8 cellular contexts compared by ENCODE assay signal in genomic region chr21:6374232-6374631, GRCh38.
DNase-seq lines count a peak whose midpoint lies in the region; ATAC-seq and TF ChIP-seq lines count a peak whose summit lies in the region.
"Not testable (repeated sequence)": the region's sequence is repeated elsewhere in the genome, so short reads cannot be mapped to it uniquely, and the experiment has no call there.

No MANE protein-coding gene starts in this region.

- DNase-seq in BE2C (peak; percentile 12), HFFc6 (peak; percentile 8), WERI-Rb-1 (peak; percentile 11), dorsolateral prefrontal cortex (peak; percentile 9 to 68 (median 36)), hepatocyte (ENCODE audit: low spot score) (peak; percentile 5), naive B cell (peak; percentile 12)
- peak; percentile 26 for DNase-seq in activated naive CD4-positive, alpha-beta T cell treated with Interleukin-2 at 50 U/mL for 16 hours
- peak; percentile 3 for DNase-seq in stimulated activated CD4-positive, alpha-beta T cell treated with anti-CD3 and anti-CD28 coated beads, Interleukin-15, amount 100 ng/mL, for 24 hours

- peak overlapping the region; percentile 75 for H2AFZ ChIP-seq in hepatocyte

- not testable (repeated sequence) for H3K4me3 Mint-ChIP-seq in HFFc6, naive B cell

- H4K20me1 ChIP-seq in hepatocyte (ENCODE audit: insufficient read depth, poor library complexity, severe bottlenecking), result not testable (repeated sequence)

- H3K4me1 Mint-ChIP-seq in HFFc6 (ENCODE audit: low read depth); naive B cell: not testable (repeated sequence)

- ATAC-seq in naive B cell (ENCODE audit: low read depth in 2 of 2), result not testable (repeated sequence)

- H3K9me2 ChIP-seq in hepatocyte (replicated peaks; ENCODE audit: insufficient read depth), result not testable (repeated sequence)

- H3K27me3 ChIP-seq in BE2C; WERI-Rb-1 (ENCODE audit: insufficient read depth, low read depth, severe bottlenecking); dorsolateral prefrontal cortex; hepatocyte: not testable (repeated sequence)

- 30% methylated on average over 12 of the region's 12 CpGs for WGBS in hepatocyte (ENCODE audit: low lambda C conversion rate, missing lambda C conversion rate)

- intact Hi-C loops in dorsolateral prefrontal cortex (cut with DNase I), result not testable (repeated sequence)

- H3K4me1 ChIP-seq in BE2C; hepatocyte (ENCODE audit: insufficient read depth): not testable (repeated sequence)

- H3K36me3 ChIP-seq in BE2C; WERI-Rb-1; hepatocyte (replicated peaks; ENCODE audit: insufficient read depth, low read depth): not testable (repeated sequence)

- H3K9me3 Mint-ChIP-seq in HFFc6, naive B cell: not testable (repeated sequence)

- H3K27ac Mint-ChIP-seq in HFFc6, naive B cell: not testable (repeated sequence)

- not testable (repeated sequence) for H3K4me3 ChIP-seq in BE2C (ENCODE audit: low read depth, low read length); WERI-Rb-1 (ENCODE audit: low read depth, low read length); hepatocyte
- peak overlapping the region in 6 of 59 donors; percentile 1 to 40 (median 18) for H3K4me3 ChIP-seq in dorsolateral prefrontal cortex

- peak overlapping the region; percentile 65 for H3K4me2 ChIP-seq in hepatocyte

- H3K9me3 ChIP-seq in BE2C; WERI-Rb-1 (ENCODE audit: severe bottlenecking); hepatocyte (ENCODE audit: low read depth): not testable (repeated sequence)

- not testable (repeated sequence) for H3K27ac ChIP-seq in WERI-Rb-1, hepatocyte
- peak overlapping the region in 2 of 59 donors; percentile 1 to 75 for H3K27ac ChIP-seq in dorsolateral prefrontal cortex

- peak; percentile 12; the same call in 1 of the 2 replicates for TF ChIP-seq CTCF in BE2C (IDR thresholded peaks at IDR 0.05; ENCODE audit: low read depth, low read length)
- peak; percentile 56 for TF ChIP-seq CTCF in HFFc6 (IDR thresholded peaks at IDR 0.05)
- 0 out of 2 replicates have a peak, but pooled peaks have one; percentile 1 for TF ChIP-seq CTCF in WERI-Rb-1 (IDR thresholded peaks at IDR 0.05; ENCODE audit: low read depth, low read length)
- peak in 19 of 56 donors; percentile 11 to 39 (median 19) for TF ChIP-seq CTCF in dorsolateral prefrontal cortex (IDR thresholded peaks at IDR 0.05 in 54 of 56, conservative IDR thresholded peaks at IDR 0.05 in 2 of 56; ENCODE audit: low read depth in 1 of 56, partially characterized antibody in 56 of 56)
- not testable (repeated sequence) for TF ChIP-seq CTCF in hepatocyte (IDR thresholded peaks at IDR 0.05; ENCODE audit: poor library complexity)

- not testable (repeated sequence) for H3K36me3 Mint-ChIP-seq in HFFc6 (ENCODE audit: low read depth); naive B cell

- H3K79me2 ChIP-seq in hepatocyte, result not testable (repeated sequence)

- H3K27me3 Mint-ChIP-seq in HFFc6 (ENCODE audit: insufficient read depth); naive B cell: not testable (repeated sequence)
